Comparison of ENCODE assay signal across 23 cellular contexts in genomic region chrX:9367437-9367836, GRCh38.
DNase-seq lines count a peak whose midpoint lies in the region; ATAC-seq, FAIRE-seq and TF ChIP-seq lines count a peak whose summit lies in the region.
"Had no signal": no experiment of that assay in that cellular context is flagged by ENCODE, and none has a peak within 500 bp of the region (broad histone marks: within the 10 kb centered on the region; RNA-seq: fewer than 3 reads in every experiment).

No MANE protein-coding gene starts in this region.

- peak; percentile 25 for DNase-seq in SK-MEL-5 (ENCODE audit: low read depth, low spot score)
- no peak for DNase-seq in K562 (ENCODE audit: extremely low read depth in 1 of 4, low spot score in 3 of 4)
- peak; percentile 33 for DNase-seq in HepG2 (ENCODE audit: low spot score)
- no peak for DNase-seq in sciatic nerve (ENCODE audit: low spot score)
- no peak for DNase-seq in activated T-cell treated with anti-CD3 and anti-CD28 coated beads, Interleukin-2, amount 50 U/mL, for 24 hours
- DNase-seq in NCI-H82 treated with DMSO at 0.1 percent for 48 hours (lab: John Stamatoyannopoulos, UW; ENCODE audit: unreplicated experiment), result no peak
- no peak for DNase-seq in CD4-positive, alpha-beta T cell
- DNase-seq: CD4-positive, CD25-positive, alpha-beta regulatory T cell; CD8-positive, alpha-beta memory T cell; DMS 273 treated with DMSO at 0.1 percent for 48 hours; DMS79; EL; GDM1; GOT3; H7; HCEC 1CT had no signal

- H3K27ac ChIP-seq in K562 (ENCODE audit: extremely low read depth, low read depth, low read length) (no peak overlapping the region), HepG2 (ENCODE audit: extremely low read length, insufficient read depth, low read length) (peak overlapping the region; percentile 70)
- H3K27ac ChIP-seq in CD4-positive, alpha-beta T cell (ENCODE audit: low read depth, low read length), result no peak overlapping the region
- H3K27ac ChIP-seq: 22Rv1, BLaER1, C4-2B had no signal

- WGBS in K562 (ENCODE audit: insufficient coverage, low coverage, missing lambda C conversion rate), result 70% methylated on average over 1 of the region's 2 CpGs
- WGBS in HepG2 (ENCODE audit: low lambda C conversion rate), result 0% methylated on average over 2 of the region's 2 CpGs

- intact Hi-C loops in K562 (cut with micrococcal nuclease) (no loop called here), HepG2 (cut with micrococcal nuclease; ENCODE audit: unreplicated experiment) (no loop called here), sciatic nerve (cut with DNase I) (no loop called here)
- intact Hi-C loops in CD4-positive, alpha-beta T cell (cut with DNase I, micrococcal nuclease), result no loop called here

- no peak for FAIRE-seq in K562 (lab: Jason Lieb, UNC)
- peak; percentile 53 for FAIRE-seq in HepG2 (lab: Jason Lieb, UNC)
- FAIRE-seq: A204.1, D721Med, GM12878 had no signal

- H3K9me3 Mint-ChIP-seq in activated T-cell treated with anti-CD3 and anti-CD28 coated beads, Interleukin-2, amount 50 U/mL, for 24 hours, result no peaks in the 10 kb centered on the region
- no peaks in the 10 kb centered on the region for H3K9me3 Mint-ChIP-seq in CD4-positive, alpha-beta T cell
- H3K9me3 Mint-ChIP-seq: CD8-positive, alpha-beta memory T cell had no signal

- H3K36me3 ChIP-seq in K562 (ENCODE audit: control insufficient read depth, insufficient read depth, low read length), result no peaks in the 10 kb centered on the region
- H3K36me3 ChIP-seq in HepG2 (replicated peaks in 1 of 2; ENCODE audit: control insufficient read depth in 1 of 2, insufficient read depth in 2 of 2, low read length in 2 of 2), result no peaks in the 10 kb centered on the region
- H3K36me3 ChIP-seq: BLaER1 had no signal

- no peak overlapping the region for H3K4me2 ChIP-seq in K562 (ENCODE audit: insufficient read depth, low read length)
- H3K4me2 ChIP-seq in HepG2 (ENCODE audit: low read depth, low read length), result peak overlapping the region; percentile 77
- H3K4me2 ChIP-seq: BLaER1 had no signal

- TF ChIP-seq EP300 in K562 (IDR thresholded peaks at IDR 0.05; ENCODE audit: low read length) (no peak), HepG2 (IDR thresholded peaks at IDR 0.05; ENCODE audit: low read depth in 2 of 2, low read length in 2 of 2) (0 out of 4 replicates have a peak, but pooled peaks of 1 of the 2 experiments have one; percentile 20), HepG2 (CRISPR knock-in tag; IDR thresholded peaks at IDR 0.05; ENCODE audit: borderline replicate concordance) (no peak)

- CTCF ChIA-PET in K562 (lab: Yijun Ruan, JAX; ENCODE audit: low intra/inter-chr PET ratio), result no interaction called here
- CTCF ChIA-PET in HepG2 (lab: Yijun Ruan, JAX; ENCODE audit: low intra/inter-chr PET ratio, low total read pairs), result no interaction called here
- CTCF ChIA-PET in CD4-positive, alpha-beta T cell (lab: Charles Lee), result no interaction called here

- H3K27me3 ChIP-seq in K562 (ENCODE audit: control insufficient read depth in 2 of 2, insufficient read depth in 2 of 2, low read length in 2 of 2) (no peaks in the 10 kb centered on the region), HepG2 (ENCODE audit: control insufficient read depth in 1 of 2, insufficient read depth in 2 of 2, low read length in 2 of 2) (no peaks in the 10 kb centered on the region)
- no peaks in the 10 kb centered on the region for H3K27me3 ChIP-seq in CD4-positive, alpha-beta T cell (ENCODE audit: control insufficient read depth, insufficient read depth, low read length)
- H3K27me3 ChIP-seq: BLaER1 had no signal

- in situ Hi-C loops in SK-MEL-5 (cut with HindIII; ENCODE audit: low pct_unique_long_range_greater_than_20kb, low sequenced_read_pairs), result no loop called here
- in situ Hi-C loops in K562 (cut with MboI), result no loop called here
- in situ Hi-C loops in HepG2 (cut with HindIII; ENCODE audit: extremely low pct_ligation_motif_present, low pct_unique_long_range_greater_than_20kb), result no loop called here

- no peak for ATAC-seq in K562
- ATAC-seq in HepG2, result peak; percentile 67
- peak; percentile 36 for ATAC-seq in sciatic nerve
- no peak for ATAC-seq in CD4-positive, alpha-beta T cell (ENCODE audit: poor library complexity)
- ATAC-seq: GM12878 had no signal

- no peak overlapping the region for H3K4me3 ChIP-seq in K562
- peak overlapping the region in 2 of 3 experiments; percentile 43 to 49; a peak in 2 of 6 replicates for H3K4me3 ChIP-seq in HepG2 (replicated peaks in 1 of 3; ENCODE audit: insufficient read depth in 1 of 3, low read depth in 2 of 3, low read length in 3 of 3)
- H3K4me3 ChIP-seq: BLaER1, GM12878 had no signal

- H3K4me1 Mint-ChIP-seq in activated T-cell treated with anti-CD3 and anti-CD28 coated beads, Interleukin-2, amount 50 U/mL, for 24 hours (ENCODE audit: low read depth), result peaks cover 14% of the 10 kb centered on the region
- H3K4me1 Mint-ChIP-seq in CD4-positive, alpha-beta T cell (ENCODE audit: low read depth), result no peaks in the 10 kb centered on the region
- H3K4me1 Mint-ChIP-seq: B cell had no signal

- no peaks in the 10 kb centered on the region for H3K36me3 Mint-ChIP-seq in activated T-cell treated with anti-CD3 and anti-CD28 coated beads, Interleukin-2, amount 50 U/mL, for 24 hours (ENCODE audit: low read depth)
- H3K36me3 Mint-ChIP-seq in CD4-positive, alpha-beta T cell (ENCODE audit: low read depth), result no peaks in the 10 kb centered on the region
- H3K36me3 Mint-ChIP-seq: CD4-positive, CD25-positive, alpha-beta regulatory T cell; CD8-positive, alpha-beta memory T cell had no signal

- H3K4me3 Mint-ChIP-seq in activated T-cell treated with anti-CD3 and anti-CD28 coated beads, Interleukin-2, amount 50 U/mL, for 24 hours, result no peak overlapping the region
- H3K4me3 Mint-ChIP-seq in CD4-positive, alpha-beta T cell, result no peak overlapping the region
- H3K4me3 Mint-ChIP-seq: B cell; CD4-positive, CD25-positive, alpha-beta regulatory T cell; CD8-positive, alpha-beta memory T cell had no signal

- H3K79me2 ChIP-seq in K562 (ENCODE audit: control insufficient read depth, insufficient read depth, low read length), result no peaks in the 10 kb centered on the region
- no peaks in the 10 kb centered on the region for H3K79me2 ChIP-seq in HepG2 (ENCODE audit: insufficient read depth, low read length)

- no TSS peak for BruUV-seq in K562 (replicated peaks; lab: Mats Ljungman, UMichigan)
- BruUV-seq in HepG2 (replicated peaks; lab: Mats Ljungman, UMichigan), result no TSS peak

- H3K9me1 ChIP-seq in K562 (ENCODE audit: control insufficient read depth, insufficient read depth, low read length), result no peaks in the 10 kb centered on the region

- no peak overlapping the region for H2AFZ ChIP-seq in K562 (ENCODE audit: low read depth, low read length)
- H2AFZ ChIP-seq in HepG2 (ENCODE audit: low read length), result no peak overlapping the region

- H4K20me1 ChIP-seq in K562 (replicated peaks; ENCODE audit: control insufficient read depth, insufficient read depth, low read length) (no peaks in the 10 kb centered on the region), HepG2 (ENCODE audit: insufficient read depth, low read length) (no peaks in the 10 kb centered on the region)
- H4K20me1 ChIP-seq: BLaER1 had no signal

- H3K9me3 ChIP-seq in K562 (replicated peaks; ENCODE audit: control insufficient read depth, insufficient read depth, low read depth, low read length) (no peaks in the 10 kb centered on the region), HepG2 (ENCODE audit: low read length) (no peaks in the 10 kb centered on the region)
- no peaks in the 10 kb centered on the region for H3K9me3 ChIP-seq in CD4-positive, alpha-beta T cell (ENCODE audit: control insufficient read depth, low read length)
- H3K9me3 ChIP-seq: BLaER1 had no signal

- TF ChIP-seq RAD21 in K562 (CRISPR knock-in tag; conservative IDR thresholded peaks at IDR 0.05 in 1 of 2, IDR thresholded peaks at IDR 0.05 in 1 of 2) (no peak), HepG2 (CRISPR knock-in tag; IDR thresholded peaks at IDR 0.05) (no peak)

- TF ChIP-seq CTCF in K562 (IDR thresholded peaks at IDR 0.05 in 2 of 3, conservative IDR thresholded peaks at IDR 0.05 in 1 of 3; ENCODE audit: insufficient read depth in 2 of 3, low read depth in 1 of 3, low read length in 3 of 3), result no peak
- no peak for TF ChIP-seq CTCF in HepG2 (CRISPR knock-in tag; IDR thresholded peaks at IDR 0.05)
- no peak for TF ChIP-seq CTCF in CD4-positive, alpha-beta T cell (IDR thresholded peaks at IDR 0.05)

- no peak overlapping the region for H3K27ac Mint-ChIP-seq in activated T-cell treated with anti-CD3 and anti-CD28 coated beads, Interleukin-2, amount 50 U/mL, for 24 hours
- H3K27ac Mint-ChIP-seq in CD4-positive, alpha-beta T cell, result no peak overlapping the region
- H3K27ac Mint-ChIP-seq: B cell; CD8-positive, alpha-beta memory T cell had no signal

- H3K9ac ChIP-seq in K562 (ENCODE audit: insufficient read depth in 1 of 2, low read depth in 2 of 2, low read length in 2 of 2) (no peak overlapping the region), HepG2 (ENCODE audit: insufficient read depth, low read depth, low read length) (0 out of 2 replicates have a peak overlapping the region, but pooled peaks have one; percentile 15)
- H3K9ac ChIP-seq: BLaER1 had no signal

- POLR2A ChIA-PET in K562 (lab: Yijun Ruan, JAX), result no interaction called here
- POLR2A ChIA-PET in HepG2 (lab: Yijun Ruan, JAX), result no interaction called here
- POLR2A ChIA-PET in CD4-positive, alpha-beta T cell (lab: Charles Lee), result no interaction called here

- TF ChIP-seq POLR2A in K562 (conservative IDR thresholded peaks at IDR 0.05) (no peak), HepG2 (IDR thresholded peaks at IDR 0.05; ENCODE audit: insufficient read depth in 1 of 2, low read depth in 2 of 2, low read length in 2 of 2) (no peak)

- H3K27me3 Mint-ChIP-seq in activated T-cell treated with anti-CD3 and anti-CD28 coated beads, Interleukin-2, amount 50 U/mL, for 24 hours, result no peaks in the 10 kb centered on the region
- H3K27me3 Mint-ChIP-seq in CD4-positive, alpha-beta T cell, result no peaks in the 10 kb centered on the region
- H3K27me3 Mint-ChIP-seq: B cell; CD4-positive, CD25-positive, alpha-beta regulatory T cell; CD8-positive, alpha-beta memory T cell had no signal

- H3K4me1 ChIP-seq in K562 (replicated peaks in 1 of 2; ENCODE audit: control insufficient read depth in 2 of 2, insufficient read depth in 2 of 2, low read length in 2 of 2) (no peaks in the 10 kb centered on the region), HepG2 (ENCODE audit: insufficient read depth, low read length) (peaks cover 26% of the 10 kb centered on the region)

TF ChIP-seq in K562, 482 proteins besides CTCF, POLR2A, EP300 and RAD21 (continues in another document):
- no peak for TF ChIP-seq ZFX (CRISPR knock-in tag; IDR thresholded peaks at IDR 0.05)

TF ChIP-seq in HepG2, 621 proteins besides CTCF, POLR2A, EP300 and RAD21 (continues in another document):
- TF ChIP-seq ZNF709 (CRISPR knock-in tag; IDR thresholded peaks at IDR 0.05), result no peak
- no peak for TF ChIP-seq ZNF782 (CRISPR knock-in tag; IDR thresholded peaks at IDR 0.05; ENCODE audit: borderline replicate concordance)
- no peak for TF ChIP-seq ZNF619 (CRISPR knock-in tag; IDR thresholded peaks at IDR 0.05)
- TF ChIP-seq ZNF652 (CRISPR knock-in tag; IDR thresholded peaks at IDR 0.05; ENCODE audit: borderline replicate concordance, low read depth), result no peak
- TF ChIP-seq FOXP1 (IDR thresholded peaks at IDR 0.05), result no peak
- TF ChIP-seq FOXP1 (CRISPR knock-in tag; IDR thresholded peaks at IDR 0.05), result 0 out of 2 replicates have a peak, but pooled peaks have one; percentile 11
- TF ChIP-seq NFYC (CRISPR knock-in tag; IDR thresholded peaks at IDR 0.05), result no peak
- no peak for TF ChIP-seq FOXJ3 (CRISPR knock-in tag; IDR thresholded peaks at IDR 0.05; ENCODE audit: borderline replicate concordance)

Comparison
In these comparisons a context has a peak if more than half of its experiments do, and no peak if none do; other contexts are left out.
1. DNase-seq: peak in SK-MEL-5 (single experiment) and HepG2 (single experiment); none in K562 (0 of 4), sciatic nerve (single experiment), activated T-cell treated with anti-CD3 and anti-CD28 coated beads, Interleukin-2, amount 50 U/mL, for 24 hours (single experiment), NCI-H82 treated with DMSO at 0.1 percent for 48 hours (single experiment) and CD4-positive, alpha-beta T cell (0 of 10).
2. ATAC-seq: peak in HepG2 (single experiment) and sciatic nerve (single experiment); none in K562 (single experiment) and CD4-positive, alpha-beta T cell (single experiment).